10 cellular contexts compared by ENCODE assay signal in the genomic region with DNA sequence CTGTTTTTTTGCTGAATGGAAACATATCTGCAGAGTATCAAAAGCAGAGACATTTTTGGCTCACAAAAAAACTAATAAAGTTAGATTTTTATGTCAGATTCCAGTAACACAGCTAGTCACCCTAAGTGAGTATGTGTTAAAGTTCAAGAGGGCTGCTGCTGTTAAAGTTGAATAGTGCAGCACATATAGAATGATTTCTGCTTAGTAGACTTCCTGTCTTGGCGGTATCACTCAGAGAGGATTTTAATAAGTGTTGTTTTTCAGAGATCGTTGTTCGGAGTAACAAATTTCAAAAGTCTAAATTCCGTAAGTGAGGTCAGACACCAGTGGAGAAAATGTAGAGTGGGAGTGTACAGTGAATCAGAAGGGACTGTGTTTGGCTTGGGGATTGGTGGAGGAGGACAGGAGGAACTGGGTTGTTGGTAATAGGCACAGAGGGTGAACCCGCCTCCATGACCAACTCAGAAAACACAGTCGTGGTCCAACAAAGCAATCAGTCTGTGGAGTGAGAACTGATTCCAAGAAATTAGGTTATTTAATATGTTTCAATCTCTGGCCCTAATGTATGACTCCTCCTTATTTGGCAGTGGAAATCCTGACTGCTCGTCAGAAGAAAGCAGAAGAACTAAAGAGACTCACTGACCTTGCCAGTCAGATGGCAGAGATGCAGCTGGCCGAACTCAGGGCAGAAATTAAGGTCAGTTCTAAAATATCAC. TPM values are rescaled to one million over a fixed set of nuclear protein-coding genes. Genes with fewer than 3 reads are reported as not detected.
A peak's percentile ranks its signal among the peaks of the same experiment; 100 is the strongest.
DNase-seq lines count a peak whose midpoint lies in the region; ATAC-seq, FAIRE-seq and TF ChIP-seq lines count a peak whose summit lies in the region.
"Had no signal": no experiment of that assay in that cellular context is flagged by ENCODE, and none has a peak within 500 bp of the region (broad histone marks: within the 10 kb centered on the region; RNA-seq: fewer than 3 reads in every experiment).

No MANE protein-coding gene starts in this region.

- FAIRE-seq in H54 (lab: Jason Lieb, UNC): no peak

- H3F3A ChIP-seq in Loucy (ENCODE audit: low read depth): no peaks in the 10 kb centered on the region

- no peaks in the 10 kb centered on the region for H3K9me3 ChIP-seq in Loucy (ENCODE audit: insufficient read depth, low read depth, low read length)
- no peaks in the 10 kb centered on the region for H3K9me3 ChIP-seq in lower lobe of right lung

- H3K79me2 ChIP-seq in Loucy (ENCODE audit: insufficient read depth, low read length): no peaks in the 10 kb centered on the region

- peak overlapping the region; percentile 59 for H3K27ac ChIP-seq in lower lobe of right lung

- H3K27ac Mint-ChIP-seq in activated naive CD8-positive, alpha-beta T cell treated with anti-CD3 and anti-CD28 coated beads, Interleukin-2, amount 50 U/mL, for 24 hours: peak overlapping the region; percentile 74

- H3K4me1 Mint-ChIP-seq in activated naive CD8-positive, alpha-beta T cell treated with anti-CD3 and anti-CD28 coated beads, Interleukin-2, amount 50 U/mL, for 24 hours: peaks cover 63% of the 10 kb centered on the region

- H3K36me3 ChIP-seq in Loucy (ENCODE audit: insufficient read depth, low read length): no peaks in the 10 kb centered on the region
- H3K36me3 ChIP-seq in lower lobe of right lung: peaks cover 66% of the 10 kb centered on the region

- H4K20me1 ChIP-seq in Loucy (ENCODE audit: insufficient read depth, low read length, poor library complexity, severe bottlenecking): no peaks in the 10 kb centered on the region

- H2AFZ ChIP-seq in Loucy (ENCODE audit: low read length): peak overlapping the region; percentile 34; the same call in 1 of the 2 replicates

- peak overlapping the region; percentile 57 for H3K4me3 Mint-ChIP-seq in activated naive CD8-positive, alpha-beta T cell treated with anti-CD3 and anti-CD28 coated beads, Interleukin-2, amount 50 U/mL, for 24 hours

- no peak overlapping the region for H3K4me2 ChIP-seq in Loucy (ENCODE audit: low read depth, low read length, poor library complexity, severe bottlenecking)

- H3K27me3 Mint-ChIP-seq in activated naive CD8-positive, alpha-beta T cell treated with anti-CD3 and anti-CD28 coated beads, Interleukin-2, amount 50 U/mL, for 24 hours: no peaks in the 10 kb centered on the region

- intact Hi-C loops in lower lobe of right lung (cut with DNase I): no loop called here

- TF ChIP-seq CTCF in Loucy (conservative IDR thresholded peaks at IDR 0.05; ENCODE audit: low read length) (no peak), lower lobe of right lung (IDR thresholded peaks at IDR 0.05) (no peak)

- DNase-seq in activated naive CD8-positive, alpha-beta T cell treated with anti-CD3 and anti-CD28 coated beads, Interleukin-2, amount 50 U/mL, for 24 hours: peak; percentile 33
- no peak for DNase-seq in lower lobe of right lung
- DNase-seq in stromal cell of bone marrow (ENCODE audit: low read depth): peak; percentile 90
- no peak for DNase-seq in NOMO-1 (lab: John Stamatoyannopoulos, UW; ENCODE audit: unreplicated experiment in 2 of 2)
- DNase-seq in H54 (ENCODE audit: insufficient read length, low spot score): no peak
- DNase-seq: NCI-H1694 treated with DMSO at 0.1 percent for 48 hours, occipital lobe had no signal

- no peak for TF ChIP-seq POLR2A in H54 (IDR thresholded peaks at IDR 0.05; ENCODE audit: low read depth, low read length)

- no peaks in the 10 kb centered on the region for H3K9me3 Mint-ChIP-seq in activated naive CD8-positive, alpha-beta T cell treated with anti-CD3 and anti-CD28 coated beads, Interleukin-2, amount 50 U/mL, for 24 hours

- no peak overlapping the region for H3K4me3 ChIP-seq in Loucy (ENCODE audit: low read length, poor library complexity, severe bottlenecking)
- no peak overlapping the region for H3K4me3 ChIP-seq in lower lobe of right lung

- H3K27me3 ChIP-seq in Loucy (ENCODE audit: insufficient read depth, low read length, poor library complexity, severe bottlenecking): no peaks in the 10 kb centered on the region
- H3K27me3 ChIP-seq in lower lobe of right lung (ENCODE audit: low read depth): no peaks in the 10 kb centered on the region

- no peak overlapping the region for H3K9ac ChIP-seq in Loucy (ENCODE audit: low read depth, low read length, poor library complexity, severe bottlenecking)

- H3K4me1 ChIP-seq in Loucy (ENCODE audit: insufficient read depth, low read length, poor library complexity, severe bottlenecking) (peaks cover 27% of the 10 kb centered on the region), lower lobe of right lung (no peaks in the 10 kb centered on the region)

- ATAC-seq in activated naive CD8-positive, alpha-beta T cell treated with anti-CD3 and anti-CD28 coated beads, Interleukin-2, amount 50 U/mL, for 24 hours: peak; percentile 91
- ATAC-seq in lower lobe of right lung (peak; percentile 80 to 86), HG03095 (IDR thresholded peaks at IDR 0.05; ENCODE audit: unreplicated experiment) (no peak), HG03139 (IDR thresholded peaks at IDR 0.05; ENCODE audit: unreplicated experiment) (no peak)

- no peaks in the 10 kb centered on the region for H3K9me2 ChIP-seq in Loucy (replicated peaks; ENCODE audit: low read depth, low read length)

- H3K36me3 Mint-ChIP-seq in activated naive CD8-positive, alpha-beta T cell treated with anti-CD3 and anti-CD28 coated beads, Interleukin-2, amount 50 U/mL, for 24 hours (ENCODE audit: low read depth): no peaks in the 10 kb centered on the region

RNA-seq across cellular contexts. Expression of a gene that starts 43.0 kb away (rescaled TPM):
- 14.3 TPM for total RNA-seq in lower lobe of right lung

RNA-seq across cellular contexts. Expression of a gene that starts 59.1 kb away (rescaled TPM):
- total RNA-seq in lower lobe of right lung: 2.8 TPM

Comparison
In these comparisons a context has a peak if more than half of its experiments do, and no peak if none do; other contexts are left out.
1. ATAC-seq: peak in activated naive CD8-positive, alpha-beta T cell treated with anti-CD3 and anti-CD28 coated beads, Interleukin-2, amount 50 U/mL, for 24 hours (single experiment) and lower lobe of right lung (2 of 2); none in HG03095 (single experiment) and HG03139 (single experiment).
2. DNase-seq: peak in activated naive CD8-positive, alpha-beta T cell treated with anti-CD3 and anti-CD28 coated beads, Interleukin-2, amount 50 U/mL, for 24 hours (single experiment) and stromal cell of bone marrow (single experiment); none in lower lobe of right lung (single experiment), NOMO-1 (0 of 2) and H54 (single experiment).